In genomic region chr9:132147839-132148238, GRCh38 we compare ENCODE assay signal across 26 cellular contexts.
"Had no signal": no experiment of that assay in that cellular context is flagged by ENCODE, and none has a peak within 500 bp of the region (broad histone marks: within the 10 kb centered on the region; RNA-seq: fewer than 3 reads in every experiment).

No MANE protein-coding gene starts in this region.

- H3K4me1 Mint-ChIP-seq: mesothelial cell of epicardium; naive B cell; nephron; stimulated activated memory B cell treated with anti-CD40 and anti-IgM and Interleukin-4, amounts not matched to agents 10 μg/mL and 1 μg/mL and 100 μg/mL, for 72 hours had no signal

- H3K4me3 ChIP-seq: heart left ventricle, hepatocyte, left ventricle myocardium inferior, lung, ovary, sigmoid colon, spleen, tibial nerve, uterus had no signal

- H3K4me3 Mint-ChIP-seq: mesothelial cell of epicardium; naive B cell; nephron; neural crest cell; stimulated activated memory B cell treated with anti-CD40 and anti-IgM and Interleukin-4, amounts not matched to agents 10 μg/mL and 1 μg/mL and 100 μg/mL, for 72 hours; type B pancreatic cell had no signal

- H3K9me3 Mint-ChIP-seq: naive B cell; nephron; neural crest cell; stimulated activated memory B cell treated with anti-CD40 and anti-IgM and Interleukin-4, amounts not matched to agents 10 μg/mL and 1 μg/mL and 100 μg/mL, for 72 hours; stimulated activated naive CD8-positive, alpha-beta T cell treated with anti-CD3 and anti-CD28 coated beads, Interleukin-15, amount 100 ng/mL, for 72 hours; type B pancreatic cell had no signal

- H3K4me2 ChIP-seq: hepatocyte had no signal

- H3K36me3 ChIP-seq: heart left ventricle, left ventricle myocardium inferior, neutrophil, ovary, sigmoid colon, spleen, tibial nerve, uterus had no signal

- H3K79me2 ChIP-seq: hepatocyte had no signal

- H3K27me3 ChIP-seq: ovary had no signal

- H3K27ac ChIP-seq: heart left ventricle, hepatocyte, left ventricle myocardium inferior, neutrophil, ovary, sigmoid colon, spleen, tibial nerve, uterus had no signal

- H3K36me3 Mint-ChIP-seq: mesothelial cell of epicardium; naive B cell; stimulated activated memory B cell treated with anti-CD40 and anti-IgM and Interleukin-4, amounts not matched to agents 10 μg/mL and 1 μg/mL and 100 μg/mL, for 72 hours; type B pancreatic cell had no signal

- DNase-seq: heart left ventricle; islet precursor cell; left ventricle myocardium inferior; mesendoderm; naive B cell; occipital lobe; ovary; right cardiac atrium; sigmoid colon; small intestine; spleen; stimulated activated CD4-positive, alpha-beta T cell treated with anti-CD3 and anti-CD28 coated beads, Interleukin-4, amount 100 ng/mL, for 24 hours; stimulated activated naive CD4-positive, alpha-beta T cell treated with Interleukin-2 at 50 U/mL for 16 hours; stimulated activated naive CD8-positive, alpha-beta T cell treated with anti-CD3 and anti-CD28 coated beads, Interleukin-15, amount 100 ng/mL, for 72 hours; substantia nigra; uterus had no signal

- ATAC-seq: heart left ventricle; right cardiac atrium; stimulated activated memory B cell treated with anti-CD40 and anti-IgM and Interleukin-4, amounts not matched to agents 10 μg/mL and 1 μg/mL and 100 μg/mL, for 72 hours; stimulated activated naive CD8-positive, alpha-beta T cell treated with anti-CD3 and anti-CD28 coated beads, Interleukin-15, amount 100 ng/mL, for 72 hours had no signal

- H3K9me3 ChIP-seq: left ventricle myocardium inferior, neutrophil, ovary, sigmoid colon, spleen, tibial nerve, uterus had no signal

- H2AFZ ChIP-seq: hepatocyte had no signal

- FAIRE-seq: small intestine had no signal

- H3K4me1 ChIP-seq: left ventricle myocardium inferior, sigmoid colon, spleen, tibial nerve, uterus had no signal

- H3K27ac Mint-ChIP-seq: mesothelial cell of epicardium; naive B cell; nephron; progenitor cell of endocrine pancreas; stimulated activated memory B cell treated with anti-CD40 and anti-IgM and Interleukin-4, amounts not matched to agents 10 μg/mL and 1 μg/mL and 100 μg/mL, for 72 hours; type B pancreatic cell had no signal
